1 cellular context compared by ENCODE assay signal in the genomic region with DNA sequence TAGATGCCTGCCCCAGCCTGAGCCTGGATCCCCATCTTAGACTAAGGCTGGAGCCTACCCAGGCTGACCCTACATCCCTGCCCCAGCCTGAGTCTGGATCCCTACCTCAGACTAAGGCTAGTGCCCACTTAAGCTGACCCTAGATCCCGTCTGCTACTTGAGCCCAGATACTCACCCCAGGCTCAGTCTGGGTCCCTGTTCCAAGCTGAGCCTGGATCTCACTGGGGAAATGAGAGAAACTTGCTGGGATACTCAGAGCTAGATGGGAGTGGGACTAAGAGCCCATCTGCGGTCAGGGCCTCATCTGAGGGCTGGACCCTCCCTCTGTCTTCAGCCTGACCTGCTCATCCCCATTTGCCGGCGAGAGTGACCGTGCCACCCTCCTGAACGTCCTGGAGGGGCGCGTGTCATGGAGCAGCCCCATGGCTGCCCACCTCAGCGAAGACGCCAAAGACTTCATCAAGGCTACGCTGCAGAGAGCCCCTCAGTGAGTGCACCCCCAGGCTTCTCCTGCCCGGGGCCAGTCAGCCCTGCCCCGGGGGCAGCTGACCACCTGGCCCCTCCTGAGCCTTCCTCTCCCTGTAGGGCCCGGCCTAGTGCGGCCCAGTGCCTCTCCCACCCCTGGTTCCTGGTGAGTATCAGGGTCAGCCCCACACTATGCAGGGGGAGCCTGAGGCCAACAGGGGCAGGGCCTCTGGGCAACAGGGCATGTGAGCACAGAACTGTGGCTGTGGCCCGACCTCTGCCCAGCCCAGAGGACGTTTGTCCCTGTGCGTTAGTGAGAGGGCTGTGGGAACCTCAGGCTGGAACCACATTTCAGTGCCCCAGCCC.
TF ChIP-seq lines count a peak whose summit lies in the region.

No MANE protein-coding gene starts in this region.

TF ChIP-seq in K562, 482 proteins besides CTCF, POLR2A, EP300 and RAD21 (continued from another document and continues in another):
- no peak for TF ChIP-seq MITF (IDR thresholded peaks at IDR 0.05)
- 0 out of 2 replicates have a peak, but pooled peaks have one; percentile 56 for TF ChIP-seq ZNF780A (CRISPR knock-in tag; IDR thresholded peaks at IDR 0.05)
- peak; percentile 36; the same call in 1 of the 2 replicates for TF ChIP-seq ESRRA (IDR thresholded peaks at IDR 0.05; ENCODE audit: borderline replicate concordance, low read depth)
- peak; percentile 13 for TF ChIP-seq SMARCA5 (IDR thresholded peaks at IDR 0.05)
- 0 out of 2 replicates have a peak, but pooled peaks have one; percentile 54 for TF ChIP-seq ZNF785 (CRISPR knock-in tag; IDR thresholded peaks at IDR 0.05)
- TF ChIP-seq ZNF41 (CRISPR knock-in tag; conservative IDR thresholded peaks at IDR 0.05), result 0 out of 2 replicates have a peak, but pooled peaks have one; percentile 1
- 0 out of 2 replicates have a peak, but pooled peaks have one; percentile 37 for TF ChIP-seq ZBTB40 (IDR thresholded peaks at IDR 0.05)
- TF ChIP-seq ZBTB40 (CRISPR knock-in tag; IDR thresholded peaks at IDR 0.05), result no peak
- 0 out of 2 replicates have a peak, but pooled peaks have one; percentile 42 for TF ChIP-seq ETV5 (CRISPR knock-in tag; IDR thresholded peaks at IDR 0.05; ENCODE audit: low read depth)
- no peak for TF ChIP-seq MYNN (IDR thresholded peaks at IDR 0.05)
- no peak for TF ChIP-seq MYNN (CRISPR knock-in tag; IDR thresholded peaks at IDR 0.05)
- peak; percentile 7; the same call in 1 of the 2 replicates for TF ChIP-seq ARID4B (CRISPR knock-in tag; IDR thresholded peaks at IDR 0.05)
- TF ChIP-seq NR4A1 (CRISPR knock-in tag; IDR thresholded peaks at IDR 0.05), result no peak
- TF ChIP-seq NR4A1 (tag; IDR thresholded peaks at IDR 0.05), result no peak; the same call in 1 of the 2 replicates
- TF ChIP-seq ZNF347 (CRISPR knock-in tag; IDR thresholded peaks at IDR 0.05; ENCODE audit: low read depth), result 0 out of 2 replicates have a peak, but pooled peaks have one; percentile 56
- 0 out of 2 replicates have a peak, but pooled peaks have one; percentile 11 for TF ChIP-seq ERF (CRISPR knock-in tag; IDR thresholded peaks at IDR 0.05)
- TF ChIP-seq, protein P1, sequence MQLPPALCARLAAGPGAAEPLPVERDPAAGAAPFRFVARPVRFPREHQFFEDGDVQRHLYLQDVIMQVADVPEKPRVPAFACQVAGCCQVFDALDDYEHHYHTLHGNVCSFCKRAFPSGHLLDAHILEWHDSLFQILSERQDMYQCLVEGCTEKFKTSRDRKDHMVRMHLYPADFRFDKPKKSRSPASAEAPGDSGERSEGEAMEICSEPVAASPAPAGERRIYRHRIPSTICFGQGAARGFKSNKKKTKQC (CRISPR knock-in tag; IDR thresholded peaks at IDR 0.05), result peak; percentile 46; the same call in 1 of the 2 replicates
- TF ChIP-seq MAFG (tag; conservative IDR thresholded peaks at IDR 0.05), result 0 out of 2 replicates have a peak, but pooled peaks have one; percentile 1
- TF ChIP-seq HIVEP1 (CRISPR knock-in tag; IDR thresholded peaks at IDR 0.05), result peak; percentile 28; the same call in 1 of the 2 replicates
- TF ChIP-seq, protein P2, sequence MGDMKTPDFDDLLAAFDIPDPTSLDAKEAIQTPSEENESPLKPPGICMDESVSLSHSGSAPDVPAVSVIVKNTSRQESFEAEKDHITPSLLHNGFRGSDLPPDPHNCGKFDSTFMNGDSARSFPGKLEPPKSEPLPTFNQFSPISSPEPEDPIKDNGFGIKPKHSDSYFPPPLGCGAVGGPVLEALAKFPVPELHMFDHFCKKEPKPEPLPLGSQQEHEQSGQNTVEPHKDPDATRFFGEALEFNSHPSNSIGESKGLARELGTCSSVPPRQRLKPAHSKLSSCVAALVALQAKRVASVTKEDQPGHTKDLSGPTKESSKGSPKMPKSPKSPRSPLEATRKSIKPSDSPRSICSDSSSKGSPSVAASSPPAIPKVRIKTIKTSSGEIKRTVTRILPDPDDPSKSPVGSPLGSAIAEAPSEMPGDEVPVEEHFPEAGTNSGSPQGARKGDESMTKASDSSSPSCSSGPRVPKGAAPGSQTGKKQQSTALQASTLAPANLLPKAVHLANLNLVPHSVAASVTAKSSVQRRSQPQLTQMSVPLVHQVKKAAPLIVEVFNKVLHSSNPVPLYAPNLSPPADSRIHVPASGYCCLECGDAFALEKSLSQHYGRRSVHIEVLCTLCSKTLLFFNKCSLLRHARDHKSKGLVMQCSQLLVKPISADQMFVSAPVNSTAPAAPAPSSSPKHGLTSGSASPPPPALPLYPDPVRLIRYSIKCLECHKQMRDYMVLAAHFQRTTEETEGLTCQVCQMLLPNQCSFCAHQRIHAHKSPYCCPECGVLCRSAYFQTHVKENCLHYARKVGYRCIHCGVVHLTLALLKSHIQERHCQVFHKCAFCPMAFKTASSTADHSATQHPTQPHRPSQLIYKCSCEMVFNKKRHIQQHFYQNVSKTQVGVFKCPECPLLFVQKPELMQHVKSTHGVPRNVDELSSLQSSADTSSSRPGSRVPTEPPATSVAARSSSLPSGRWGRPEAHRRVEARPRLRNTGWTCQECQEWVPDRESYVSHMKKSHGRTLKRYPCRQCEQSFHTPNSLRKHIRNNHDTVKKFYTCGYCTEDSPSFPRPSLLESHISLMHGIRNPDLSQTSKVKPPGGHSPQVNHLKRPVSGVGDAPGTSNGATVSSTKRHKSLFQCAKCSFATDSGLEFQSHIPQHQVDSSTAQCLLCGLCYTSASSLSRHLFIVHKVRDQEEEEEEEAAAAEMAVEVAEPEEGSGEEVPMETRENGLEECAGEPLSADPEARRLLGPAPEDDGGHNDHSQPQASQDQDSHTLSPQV (IDR thresholded peaks at IDR 0.05), result peak; percentile 82; the same call in 1 of the 2 replicates
- TF ChIP-seq, protein P3, sequence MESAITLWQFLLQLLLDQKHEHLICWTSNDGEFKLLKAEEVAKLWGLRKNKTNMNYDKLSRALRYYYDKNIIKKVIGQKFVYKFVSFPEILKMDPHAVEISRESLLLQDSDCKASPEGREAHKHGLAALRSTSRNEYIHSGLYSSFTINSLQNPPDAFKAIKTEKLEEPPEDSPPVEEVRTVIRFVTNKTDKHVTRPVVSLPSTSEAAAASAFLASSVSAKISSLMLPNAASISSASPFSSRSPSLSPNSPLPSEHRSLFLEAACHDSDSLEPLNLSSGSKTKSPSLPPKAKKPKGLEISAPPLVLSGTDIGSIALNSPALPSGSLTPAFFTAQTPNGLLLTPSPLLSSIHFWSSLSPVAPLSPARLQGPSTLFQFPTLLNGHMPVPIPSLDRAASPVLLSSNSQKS (CRISPR knock-in tag; IDR thresholded peaks at IDR 0.05), result peak; percentile 6; the same call in 1 of the 2 replicates
- 0 out of 2 replicates have a peak, but pooled peaks have one; percentile 19 for TF ChIP-seq DMBX1 (CRISPR knock-in tag; IDR thresholded peaks at IDR 0.05; ENCODE audit: borderline replicate concordance)
- TF ChIP-seq, protein P4, sequence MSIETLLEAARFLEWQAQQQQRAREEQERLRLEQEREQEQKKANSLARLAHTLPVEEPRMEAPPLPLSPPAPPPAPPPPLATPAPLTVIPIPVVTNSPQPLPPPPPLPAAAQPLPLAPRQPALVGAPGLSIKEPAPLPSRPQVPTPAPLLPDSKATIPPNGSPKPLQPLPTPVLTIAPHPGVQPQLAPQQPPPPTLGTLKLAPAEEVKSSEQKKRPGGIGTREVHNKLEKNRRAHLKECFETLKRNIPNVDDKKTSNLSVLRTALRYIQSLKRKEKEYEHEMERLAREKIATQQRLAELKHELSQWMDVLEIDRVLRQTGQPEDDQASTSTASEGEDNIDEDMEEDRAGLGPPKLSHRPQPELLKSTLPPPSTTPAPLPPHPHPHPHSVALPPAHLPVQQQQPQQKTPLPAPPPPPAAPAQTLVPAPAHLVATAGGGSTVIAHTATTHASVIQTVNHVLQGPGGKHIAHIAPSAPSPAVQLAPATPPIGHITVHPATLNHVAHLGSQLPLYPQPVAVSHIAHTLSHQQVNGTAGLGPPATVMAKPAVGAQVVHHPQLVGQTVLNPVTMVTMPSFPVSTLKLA (conservative IDR thresholded peaks at IDR 0.05), result no peak
- no peak for TF ChIP-seq SMARCA4 (IDR thresholded peaks at IDR 0.05)
- 0 out of 2 replicates have a peak, but pooled peaks have one; percentile 51 for TF ChIP-seq FOXJ2 (tag; IDR thresholded peaks at IDR 0.05)
- TF ChIP-seq ZNF239 (CRISPR knock-in tag; IDR thresholded peaks at IDR 0.05), result no peak
